In the genomic region with DNA sequence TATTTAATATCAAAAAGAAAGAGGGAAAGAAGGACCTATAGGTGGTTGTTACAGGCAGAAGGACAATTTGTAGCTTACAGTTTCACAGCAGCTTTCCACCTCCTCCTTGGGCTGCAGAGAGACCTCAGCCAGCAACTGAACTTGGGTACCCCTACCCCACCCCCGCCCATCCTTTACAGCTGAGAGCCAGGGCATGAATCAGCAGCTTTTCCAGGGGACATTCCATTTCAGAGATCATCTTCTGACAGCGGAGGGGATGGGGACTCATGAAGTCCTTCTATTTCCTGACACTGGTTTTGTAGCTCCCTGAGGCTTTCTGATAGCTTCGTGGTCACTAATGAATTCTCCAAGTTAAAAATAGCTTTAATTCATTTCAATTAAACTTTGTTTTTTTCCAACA, we compare ENCODE assay signal across 18 cellular contexts.
DNase-seq lines count a peak whose midpoint lies in the region; ATAC-seq and TF ChIP-seq lines count a peak whose summit lies in the region.
"Had no signal": no experiment of that assay in that cellular context is flagged by ENCODE, and none has a peak within 500 bp of the region (broad histone marks: within the 10 kb centered on the region; RNA-seq: fewer than 3 reads in every experiment).

No MANE protein-coding gene starts in this region.

- POLR2A ChIA-PET in T-cell (lab: Charles Lee) = interaction anchor here in 1 of 2 donors (0.6 kb wide), 1 partner anchor 8 kb away, joined by 4 read pairs; no protein-coding TSS in a partner anchor

- H3K9me3 Mint-ChIP-seq in T-cell = no peaks in the 10 kb centered on the region
- H3K9me3 Mint-ChIP-seq in stimulated activated naive CD8-positive, alpha-beta T cell treated with anti-CD3 and anti-CD28 coated beads, Interleukin-15, amount 100 ng/mL, for 72 hours = no peaks in the 10 kb centered on the region
- H3K9me3 Mint-ChIP-seq: activated T-cell treated with anti-CD3 and anti-CD28 coated beads, Interleukin-2, amount 50 U/mL, for 4 hours had no signal

- H3K4me1 Mint-ChIP-seq in T-cell = no peaks in the 10 kb centered on the region
- no peaks in the 10 kb centered on the region for H3K4me1 Mint-ChIP-seq in stimulated activated naive CD8-positive, alpha-beta T cell treated with anti-CD3 and anti-CD28 coated beads, Interleukin-15, amount 100 ng/mL, for 72 hours

- H3K27me3 ChIP-seq in NT2/D1 (ENCODE audit: insufficient read depth, insufficient read length) = no peaks in the 10 kb centered on the region
- H3K27me3 ChIP-seq in colonic mucosa = no peaks in the 10 kb centered on the region
- H3K27me3 ChIP-seq: vagina had no signal

- no peak for TF ChIP-seq CTCF in choroid plexus epithelial cell (conservative IDR thresholded peaks at IDR 0.05; ENCODE audit: low read depth, low read length)
- no peak for TF ChIP-seq CTCF in colonic mucosa (IDR thresholded peaks at IDR 0.05)

- H3K9ac ChIP-seq in NT2/D1 (ENCODE audit: insufficient read length, low read depth) = no peak overlapping the region
- no peak overlapping the region for H3K9ac ChIP-seq in colonic mucosa (ENCODE audit: low read depth in 2 of 2, low read length in 2 of 2)
- H3K9ac ChIP-seq: parathyroid adenoma had no signal

- H3K36me3 ChIP-seq in NT2/D1 (ENCODE audit: insufficient read depth, insufficient read length, low read length) (peaks cover 10% of the 10 kb centered on the region), mesodermal cell (ENCODE audit: control insufficient read depth, insufficient read depth, low read length) (peaks cover 61% of the 10 kb centered on the region), colonic mucosa (no peaks in the 10 kb centered on the region)

- H3K9me3 ChIP-seq in NT2/D1 (ENCODE audit: insufficient read depth, low read length) (no peaks in the 10 kb centered on the region), mesodermal cell (ENCODE audit: control insufficient read depth, low read length) (no peaks in the 10 kb centered on the region), colonic mucosa (no peaks in the 10 kb centered on the region)
- H3K9me3 ChIP-seq: vagina had no signal

- H3K27ac Mint-ChIP-seq in T-cell = no peak overlapping the region
- H3K27ac Mint-ChIP-seq in stimulated activated naive CD8-positive, alpha-beta T cell treated with anti-CD3 and anti-CD28 coated beads, Interleukin-15, amount 100 ng/mL, for 72 hours = no peak overlapping the region

- H3K27ac ChIP-seq in mesodermal cell (ENCODE audit: low read depth, low read length, severe bottlenecking) = peak overlapping the region; percentile 57
- no peak overlapping the region for H3K27ac ChIP-seq in colonic mucosa
- H3K27ac ChIP-seq: parathyroid adenoma, SK-N-MC, vagina had no signal

- DNase-seq in AG20443 (ENCODE audit: low spot score) (peak; percentile 34), NT2/D1 (ENCODE audit: low read depth, low spot score) (peak; percentile 27), choroid plexus epithelial cell (ENCODE audit: low read depth) (peak; percentile 48), colonic mucosa (no peak), T-cell (no peak), ACHN (no peak)
- DNase-seq in stimulated activated naive CD8-positive, alpha-beta T cell treated with anti-CD3 and anti-CD28 coated beads, Interleukin-15, amount 100 ng/mL, for 72 hours = no peak
- DNase-seq: activated CD4-positive, alpha-beta T cell treated with anti-CD3 and anti-CD28 coated beads, Interleukin-2, amount 50 U/mL, for 4 hours; activated T-cell treated with anti-CD3 and anti-CD28 coated beads, Interleukin-2, amount 50 U/mL, for 4 hours; cortex of kidney; Kasumi-1; NCI-H1436; NCI-H226; stimulated activated naive CD4-positive, alpha-beta T cell treated with Interleukin-2 at 50 U/mL for 16 hours had no signal

- ATAC-seq in T-cell (replicated peaks in 1 of 4) = no peak
- no peak for ATAC-seq in stimulated activated naive CD8-positive, alpha-beta T cell treated with anti-CD3 and anti-CD28 coated beads, Interleukin-15, amount 100 ng/mL, for 72 hours
- ATAC-seq: activated T-cell treated with anti-CD3 and anti-CD28 coated beads, Interleukin-2, amount 50 U/mL, for 4 hours had no signal

- in situ Hi-C loops in ACHN (cut with HindIII; ENCODE audit: low pct_ligation_motif_present, low pct_unique_long_range_greater_than_20kb, low sequenced_read_pairs) = loop anchor here (25.0 kb wide), 1 partner anchor 165 kb away; no protein-coding TSS in a partner anchor

- H3K4me3 Mint-ChIP-seq in T-cell = no peak overlapping the region
- H3K4me3 Mint-ChIP-seq in stimulated activated naive CD8-positive, alpha-beta T cell treated with anti-CD3 and anti-CD28 coated beads, Interleukin-15, amount 100 ng/mL, for 72 hours = no peak overlapping the region
- H3K4me3 Mint-ChIP-seq: activated T-cell treated with anti-CD3 and anti-CD28 coated beads, Interleukin-2, amount 50 U/mL, for 4 hours had no signal

- 58 to 70% methylated on average over 2 to 3 of the region's 3 CpGs for WGBS in mesodermal cell (ENCODE audit: insufficient coverage in 2 of 2), 2 experiments

- peaks cover 0 to 6% of the 10 kb centered on the region in 2 donors for H3K27me3 Mint-ChIP-seq in T-cell
- H3K27me3 Mint-ChIP-seq in stimulated activated naive CD8-positive, alpha-beta T cell treated with anti-CD3 and anti-CD28 coated beads, Interleukin-15, amount 100 ng/mL, for 72 hours = no peaks in the 10 kb centered on the region

- H3K4me1 ChIP-seq in NT2/D1 (ENCODE audit: insufficient read depth, insufficient read length) (no peaks in the 10 kb centered on the region), mesodermal cell (ENCODE audit: control insufficient read depth, insufficient read depth, low read length, poor library complexity, severe bottlenecking) (peaks cover 58% of the 10 kb centered on the region), colonic mucosa (no peaks in the 10 kb centered on the region)
- H3K4me1 ChIP-seq: parathyroid adenoma had no signal

- no peaks in the 10 kb centered on the region for H3K36me3 Mint-ChIP-seq in T-cell

- CTCF ChIA-PET in T-cell (lab: Charles Lee) = interaction anchor here in 1 of 2 donors (0.6 kb wide), 1 partner anchor 454 kb away, joined by 5 read pairs; no protein-coding TSS in a partner anchor

- no peak overlapping the region for H3K4me3 ChIP-seq in NT2/D1 (ENCODE audit: insufficient read length, low read depth)
- no peak overlapping the region for H3K4me3 ChIP-seq in choroid plexus epithelial cell (ENCODE audit: low read depth, low read length)
- H3K4me3 ChIP-seq in mesodermal cell (ENCODE audit: extremely low read depth, insufficient read depth, low read length, poor library complexity, severe bottlenecking) = no peak overlapping the region
- no peak overlapping the region for H3K4me3 ChIP-seq in colonic mucosa
- H3K4me3 ChIP-seq: SK-N-MC, vagina had no signal

- intact Hi-C loops in colonic mucosa (cut with DNase I) = no loop called here

Comparison
In these comparisons a context has a peak if more than half of its experiments do, and no peak if none do; other contexts are left out.
1. DNase-seq: peak in AG20443 (single experiment), NT2/D1 (single experiment) and choroid plexus epithelial cell (single experiment); none in colonic mucosa (single experiment), T-cell (0 of 34), stimulated activated naive CD8-positive, alpha-beta T cell treated with anti-CD3 and anti-CD28 coated beads, Interleukin-15, amount 100 ng/mL, for 72 hours (0 of 2) and ACHN (single experiment).